9 cellular contexts compared by ENCODE assay signal in the genomic region with DNA sequence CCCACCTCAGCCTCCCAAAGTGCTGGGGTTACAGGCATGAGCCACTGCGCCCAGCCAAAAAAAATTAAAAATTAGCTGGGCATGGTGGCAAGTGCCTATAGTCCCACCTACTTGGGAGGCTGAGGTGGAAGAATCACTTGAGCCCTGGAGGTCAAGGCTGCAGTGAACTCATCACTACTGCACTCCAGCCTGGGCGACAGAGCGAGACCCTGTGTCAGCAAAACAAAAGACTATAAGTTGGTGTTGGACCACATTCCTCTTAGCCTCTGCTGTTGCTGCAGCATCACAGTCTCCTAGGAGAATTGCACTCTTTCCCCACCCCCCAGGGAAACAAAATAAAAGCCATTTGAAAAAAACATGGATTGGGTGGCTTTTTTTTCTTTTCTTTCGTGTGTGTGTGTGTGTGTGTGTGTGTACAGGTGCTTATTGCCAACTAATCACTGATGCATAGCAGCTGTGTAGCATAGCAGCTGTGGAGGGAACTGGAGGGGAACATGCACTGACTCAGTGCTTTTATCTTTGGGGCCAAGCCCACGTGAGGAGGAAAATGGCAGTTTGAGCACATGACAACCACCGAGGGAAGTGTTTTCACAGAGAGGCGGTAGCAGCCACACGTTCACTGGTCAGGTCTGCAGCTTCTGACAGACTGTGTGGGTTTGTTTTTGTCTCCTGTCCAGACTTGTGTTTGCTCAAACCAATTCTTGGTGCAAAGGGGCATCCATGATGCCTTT. TPM values are rescaled to one million over a fixed set of nuclear protein-coding genes. Genes with fewer than 3 reads are reported as not detected.
DNase-seq lines count a peak whose midpoint lies in the region; ATAC-seq lines count a peak whose summit lies in the region.
"Had no signal": no experiment of that assay in that cellular context is flagged by ENCODE, and none has a peak within 500 bp of the region (broad histone marks: within the 10 kb centered on the region; RNA-seq: fewer than 3 reads in every experiment).

No MANE protein-coding gene starts in this region.

- H3K4me3 Mint-ChIP-seq in stimulated activated memory B cell treated with anti-CD40 and anti-IgM and Interleukin-4, amounts not matched to agents 10 μg/mL and 1 μg/mL and 100 μg/mL, for 72 hours: peak overlapping the region; percentile 41

- H3K27me3 Mint-ChIP-seq in stimulated activated memory B cell treated with anti-CD40 and anti-IgM and Interleukin-4, amounts not matched to agents 10 μg/mL and 1 μg/mL and 100 μg/mL, for 72 hours: no peaks in the 10 kb centered on the region

- peak; percentile 32 for DNase-seq in NCI-H510A treated with DMSO at 0.1 percent for 48 hours (lab: John Stamatoyannopoulos, UW)
- DNase-seq in NCI-H510A (lab: John Stamatoyannopoulos, UW): no peak
- DNase-seq in HT1080 (ENCODE audit: low read depth): peak; percentile 11
- peak; percentile 36 to 55 for DNase-seq in SHP77 (lab: John Stamatoyannopoulos, UW)
- DNase-seq in HT-29 (ENCODE audit: low spot score): no peak
- DNase-seq in NOMO-1 treated with dmso at 0.1 percent for 144 hours (lab: John Stamatoyannopoulos, UW; ENCODE audit: unreplicated experiment): no peak
- DNase-seq in activated CD4-positive, alpha-beta T cell treated with anti-CD3 and anti-CD28 coated beads, Interleukin-2, amount 50 U/mL, for 48 hours: no peak

- ATAC-seq in stimulated activated memory B cell treated with anti-CD40 and anti-IgM and Interleukin-4, amounts not matched to agents 10 μg/mL and 1 μg/mL and 100 μg/mL, for 72 hours: peak; percentile 86

- H3K27ac Mint-ChIP-seq in stimulated activated memory B cell treated with anti-CD40 and anti-IgM and Interleukin-4, amounts not matched to agents 10 μg/mL and 1 μg/mL and 100 μg/mL, for 72 hours: peak overlapping the region; percentile 86

- H3K4me1 Mint-ChIP-seq in stimulated activated memory B cell treated with anti-CD40 and anti-IgM and Interleukin-4, amounts not matched to agents 10 μg/mL and 1 μg/mL and 100 μg/mL, for 72 hours: peaks cover 44% of the 10 kb centered on the region

- H3K9me3 Mint-ChIP-seq in stimulated activated memory B cell treated with anti-CD40 and anti-IgM and Interleukin-4, amounts not matched to agents 10 μg/mL and 1 μg/mL and 100 μg/mL, for 72 hours: no peaks in the 10 kb centered on the region

- peaks cover 8% of the 10 kb centered on the region for H3K36me3 Mint-ChIP-seq in stimulated activated memory B cell treated with anti-CD40 and anti-IgM and Interleukin-4, amounts not matched to agents 10 μg/mL and 1 μg/mL and 100 μg/mL, for 72 hours

RNA-seq across cellular contexts. Expression of a gene that starts 27.5 kb away (rescaled TPM):
- total RNA-seq in HT1080 (2014; rRNA removed; shearing (Covaris generic)): 1.0 and 2.1 TPM in 2 replicates
- polyA plus RNA-seq in HT1080 (2015; cell fraction: cytosol; rRNA removed): 2.4 and 3.0 TPM in 2 replicates
- polyA plus RNA-seq in HT1080 (2015; cell fraction: nucleus; rRNA removed): 3.8 and 4.5 TPM in 2 replicates
- total RNA-seq in HT-29 (2014; rRNA removed; shearing (Covaris generic)): 2.3 and 3.8 TPM in 2 replicates

RNA-seq across cellular contexts. Expression of a gene that starts 32.9 kb away (rescaled TPM):
- 0.13 and 0.17 TPM in 2 replicates for total RNA-seq in HT1080 (2014; rRNA removed; shearing (Covaris generic))
- polyA plus RNA-seq in HT1080 (2015; cell fraction: cytosol; rRNA removed): 0.31 and 0.92 TPM in 2 replicates
- polyA plus RNA-seq in HT1080 (2015; cell fraction: nucleus; rRNA removed): 1.1 and 2.7 TPM in 2 replicates
- total RNA-seq in HT-29 (2014; rRNA removed; shearing (Covaris generic)): 0.10 and 0.26 TPM in 2 replicates
- total RNA-seq: pulmonary artery endothelial cell had no signal

Comparison
In these comparisons a context has a peak if more than half of its experiments do, and no peak if none do; other contexts are left out.
1. DNase-seq: peak in NCI-H510A treated with DMSO at 0.1 percent for 48 hours (single experiment), HT1080 (single experiment) and SHP77 (2 of 2); none in NCI-H510A (single experiment), HT-29 (single experiment), NOMO-1 treated with dmso at 0.1 percent for 144 hours (single experiment) and activated CD4-positive, alpha-beta T cell treated with anti-CD3 and anti-CD28 coated beads, Interleukin-2, amount 50 U/mL, for 48 hours (0 of 2).